ENCODE assay signal across 22 cellular contexts in genomic region chr7:151628846-151629604, GRCh38.
DNase-seq lines count a peak whose midpoint lies in the region; ATAC-seq and TF ChIP-seq lines count a peak whose summit lies in the region.
"Had no signal": no experiment of that assay in that cellular context is flagged by ENCODE, and none has a peak within 500 bp of the region (broad histone marks: within the 10 kb centered on the region; RNA-seq: fewer than 3 reads in every experiment).

No MANE protein-coding gene starts in this region.

- no peaks in the 10 kb centered on the region for H3K36me3 Mint-ChIP-seq in nephron (ENCODE audit: low read depth)

- H3K4me3 ChIP-seq in heart left ventricle: no peak overlapping the region
- no peak overlapping the region for H3K4me3 ChIP-seq in esophagus squamous epithelium
- H3K4me3 ChIP-seq: A549; BLaER1 treated with 17β-estradiol and CSF1 and Interleukin-3, amounts not matched to agents 10 nM and 100 nM; pancreas; suprapubic skin had no signal

- WGBS in heart left ventricle, 4 donors: 54 to 70% (median 64%) methylated on average over 16 to 17 of the region's 17 CpGs
- WGBS in esophagus squamous epithelium, 2 donors: 78 to 85% methylated on average over 10 to 17 of the region's 17 CpGs

- no peak for TF ChIP-seq POLR2A in heart left ventricle (IDR thresholded peaks at IDR 0.05)
- TF ChIP-seq POLR2A in esophagus squamous epithelium (IDR thresholded peaks at IDR 0.05): no peak

- TF ChIP-seq CTCF in heart left ventricle (IDR thresholded peaks at IDR 0.05) (no peak), esophagus squamous epithelium (IDR thresholded peaks at IDR 0.05) (no peak), nephron (IDR thresholded peaks at IDR 0.05; ENCODE audit: unreplicated experiment in 3 of 3) (no peak)

- H3K27ac ChIP-seq in heart left ventricle (peak overlapping the region in 8 of 12 donors; percentile 17 to 99 (median 55)), esophagus squamous epithelium (peak overlapping the region in 3 of 4 donors; percentile 34 to 89 (median 54))
- H3K27ac ChIP-seq: BLaER1 treated with 17β-estradiol and CSF1 and Interleukin-3, amounts not matched to agents 10 nM and 100 nM; pancreas; suprapubic skin had no signal

- DNase-seq in heart left ventricle: no peak
- DNase-seq in Right ventricle myocardium inferior (ENCODE audit: missing footprints): no peak
- DNase-seq in esophagus squamous epithelium (lab: John Stamatoyannopoulos, UW): no peak
- no peak for DNase-seq in NOMO-1 treated with DMSO at 0.1 percent for 48 hours (lab: John Stamatoyannopoulos, UW; ENCODE audit: unreplicated experiment)
- no peak for DNase-seq in left lobe of liver (ENCODE audit: low spot score)
- DNase-seq in NCI-H1930 (lab: John Stamatoyannopoulos, UW): no peak
- DNase-seq: activated CD4-positive, alpha-beta T cell treated with anti-CD3 and anti-CD28 coated beads for 36 hours; activated CD8-positive, alpha-beta memory T cell treated with anti-CD3 and anti-CD28 coated beads, Interleukin-2, amount 10 ng/mL, durations not matched to agents 7 days and 5 days; NCI-H1436 treated with DMSO at 0.1 percent for 48 hours; NCI-H2171 treated with DMSO at 0.1 percent for 48 hours; NCI-H748 treated with DMSO at 0.1 percent for 48 hours; pancreas; PC-3; small intestine; stimulated activated CD4-positive, alpha-beta T cell treated with anti-CD3 and anti-CD28 coated beads, Interleukin-4, amount 100 ng/mL, for 1 hour had no signal

- no peaks in the 10 kb centered on the region for H3K27me3 ChIP-seq in heart left ventricle
- no peaks in the 10 kb centered on the region for H3K27me3 ChIP-seq in esophagus squamous epithelium
- H3K27me3 ChIP-seq: BLaER1 treated with 17β-estradiol and CSF1 and Interleukin-3, amounts not matched to agents 10 nM and 100 nM; pancreas; suprapubic skin had no signal

- no peak overlapping the region for H3K27ac Mint-ChIP-seq in nephron
- H3K27ac Mint-ChIP-seq: activated CD4-positive, alpha-beta T cell treated with anti-CD3 and anti-CD28 coated beads for 36 hours; activated CD8-positive, alpha-beta memory T cell treated with anti-CD3 and anti-CD28 coated beads, Interleukin-2, amount 10 ng/mL, durations not matched to agents 7 days and 5 days; activated T-helper 2 cell treated with anti-CD3 and anti-CD28 coated beads, Interferon-gamma antibody, Interleukin-2, Interleukin-4, amounts not matched to agents 10 μg/mL and 5 μg/mL and 100 μg/mL, durations not matched to agents 14 hours and 24 hours and 36 hours had no signal

- H3K4me1 ChIP-seq in heart left ventricle (peaks cover 0 to 70% (median 33%) of the 10 kb centered on the region in 12 donors), esophagus squamous epithelium (peaks cover 0 to 65% (median 7%) of the 10 kb centered on the region in 3 donors)

- peaks cover 49% of the 10 kb centered on the region for H3K27me3 Mint-ChIP-seq in nephron (ENCODE audit: low read depth)
- H3K27me3 Mint-ChIP-seq: activated CD4-positive, alpha-beta T cell treated with anti-CD3 and anti-CD28 coated beads for 36 hours; activated CD8-positive, alpha-beta memory T cell treated with anti-CD3 and anti-CD28 coated beads, Interleukin-2, amount 10 ng/mL, durations not matched to agents 7 days and 5 days; central memory CD8-positive, alpha-beta T cell had no signal

- peaks cover 0 to 6% (median 0%) of the 10 kb centered on the region in 9 donors for H3K36me3 ChIP-seq in heart left ventricle
- H3K36me3 ChIP-seq in esophagus squamous epithelium: peaks cover 0 to 28% (median 0%) of the 10 kb centered on the region in 3 donors
- H3K36me3 ChIP-seq: pancreas, suprapubic skin had no signal

- peaks cover 5% of the 10 kb centered on the region for H3K9me3 Mint-ChIP-seq in nephron
- H3K9me3 Mint-ChIP-seq: central memory CD8-positive, alpha-beta T cell had no signal

- no peak for ATAC-seq in heart left ventricle
- no peak for ATAC-seq in Right ventricle myocardium inferior
- ATAC-seq in GM19035 (IDR thresholded peaks at IDR 0.05; ENCODE audit: unreplicated experiment): no peak
- ATAC-seq in left lobe of liver: no peak
- ATAC-seq: A549; activated CD4-positive, alpha-beta T cell treated with anti-CD3 and anti-CD28 coated beads for 36 hours; activated CD8-positive, alpha-beta memory T cell treated with anti-CD3 and anti-CD28 coated beads, Interleukin-2, amount 10 ng/mL, durations not matched to agents 7 days and 5 days; pancreas; PC-3 had no signal

- intact Hi-C loops in heart left ventricle (cut with DNase I): loop anchor here in 8 of 10 donors (1.0 to 10.0 kb wide), 6 partner anchors 76 to 128 kb away; partner anchors contain the start of gene RHEB (in 1 of the 8)
- intact Hi-C loops in Right ventricle myocardium inferior (cut with DNase I): loop anchor here (5.0 kb wide), 2 partner anchors 63 to 128 kb away; no protein-coding TSS in a partner anchor
- intact Hi-C loops in esophagus squamous epithelium (cut with DNase I): no loop called here

- H3K9me3 ChIP-seq in heart left ventricle (peaks cover 0 to 11% (median 0%) of the 10 kb centered on the region in 12 donors), esophagus squamous epithelium (no peaks in the 10 kb centered on the region)
- H3K9me3 ChIP-seq: A549, pancreas, suprapubic skin had no signal

- H3K4me1 Mint-ChIP-seq in nephron: peaks cover 40% of the 10 kb centered on the region

- peak overlapping the region; percentile 39 to 59 (median 57) for H3K4me3 Mint-ChIP-seq in nephron
- H3K4me3 Mint-ChIP-seq: activated CD4-positive, alpha-beta T cell treated with anti-CD3 and anti-CD28 coated beads for 36 hours; activated CD8-positive, alpha-beta memory T cell treated with anti-CD3 and anti-CD28 coated beads, Interleukin-2, amount 10 ng/mL, durations not matched to agents 7 days and 5 days; central memory CD8-positive, alpha-beta T cell had no signal
